In the genomic region with DNA sequence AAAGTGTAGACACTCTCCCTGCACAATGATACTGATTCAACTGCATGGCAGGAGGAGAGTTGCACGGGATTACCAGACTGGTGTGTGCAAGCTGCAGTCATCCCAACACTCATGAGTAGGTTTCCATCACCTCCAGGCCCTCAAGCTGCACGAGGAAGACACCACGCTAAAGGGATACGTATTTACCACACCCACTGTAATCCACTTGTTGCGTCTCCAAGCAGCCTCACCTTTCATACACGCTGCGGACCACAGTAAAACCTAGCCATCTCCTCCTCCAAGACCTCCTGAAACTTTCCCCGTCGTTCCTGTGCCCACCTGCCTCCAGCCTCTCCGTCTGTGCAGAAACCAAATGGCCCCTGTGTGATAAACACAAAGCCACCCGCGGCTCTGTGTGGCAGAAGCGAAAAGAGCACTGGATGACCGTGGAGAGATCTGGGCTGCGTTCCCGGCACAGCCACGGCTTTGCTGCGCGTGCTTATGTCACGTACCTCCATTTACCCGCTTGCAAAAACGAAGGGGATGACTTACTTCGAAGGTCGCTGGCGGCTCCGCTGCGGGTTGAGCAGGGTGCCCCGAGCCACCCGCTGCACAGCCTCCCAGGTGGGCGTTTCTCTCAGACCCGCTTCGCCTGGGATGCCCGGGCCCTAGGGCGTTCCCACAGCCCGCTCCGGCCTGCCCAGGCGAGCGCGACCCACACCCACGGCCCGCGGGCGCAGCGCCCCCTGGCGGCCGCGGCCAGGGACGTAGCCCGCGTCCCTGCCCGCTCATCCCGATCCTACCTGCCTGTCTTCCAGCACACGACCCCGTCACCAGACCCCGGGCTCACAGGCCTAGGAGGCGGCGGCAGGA, we compare ENCODE assay signal across 8 cellular contexts. TPM values are rescaled to one million over a fixed set of nuclear protein-coding genes. Genes with fewer than 3 reads are reported as not detected.
A peak's percentile ranks its signal among the peaks of the same experiment; 100 is the strongest.
DNase-seq lines count a peak whose midpoint lies in the region; ATAC-seq and TF ChIP-seq lines count a peak whose summit lies in the region.

No MANE protein-coding gene starts in this region.

- H3K27me3 ChIP-seq in BJ (ENCODE audit: control insufficient read depth, insufficient read depth, low read length): no peaks in the 10 kb centered on the region

- DNase-seq in BJ (ENCODE audit: low read depth): no peak
- peak; percentile 37 for DNase-seq in NCI-H345 treated with DMSO at 0.1 percent for 48 hours (lab: John Stamatoyannopoulos, UW; ENCODE audit: unreplicated experiment)
- peak; percentile 46 for DNase-seq in activated CD8-positive, alpha-beta T cell treated with anti-CD3 and anti-CD28 coated beads for 36 hours
- peak; percentile 34 for DNase-seq in epidermal melanocyte (ENCODE audit: insufficient read length, low spot score)
- DNase-seq in mucosa of descending colon: peak; percentile 59 to 84 (median 73)
- peak; percentile 67 for DNase-seq in stimulated activated CD8-positive, alpha-beta memory T cell treated with anti-CD3 and anti-CD28 coated beads, Interleukin-4, amount 100 ng/mL, for 48 hours

- CTCF ChIA-PET in BJ (lab: Yijun Ruan, JAX): interaction anchor here (0.5 to 5.5 kb wide), 34 partner anchors 10 to 337 kb away, joined by 3 to 67 read pairs (median 4); partner anchors contain the start of gene PARL
- CTCF ChIA-PET in activated CD8-positive, alpha-beta T cell treated with anti-CD3 and anti-CD28 coated beads for 36 hours (lab: Charles Lee): interaction anchor here (0.9 to 2.4 kb wide), 18 partner anchors 10 to 294 kb away, joined by 3 to 14 read pairs (median 4); partner anchors contain the start of genes EEF1AKMT4 and EIF2B5

- H3K27me3 Mint-ChIP-seq in activated CD8-positive, alpha-beta T cell treated with anti-CD3 and anti-CD28 coated beads for 36 hours: peaks cover 10% of the 10 kb centered on the region

- peaks cover 23% of the 10 kb centered on the region for H3K4me1 ChIP-seq in mucosa of descending colon (ENCODE audit: low read depth)

- ATAC-seq in GM18873 (IDR thresholded peaks at IDR 0.05; ENCODE audit: low FRiP score, unreplicated experiment) (peak; percentile 17), HG03103 (IDR thresholded peaks at IDR 0.05; ENCODE audit: low read depth, unreplicated experiment) (peak; percentile 64), mucosa of descending colon (peak; percentile 89)
- peak; percentile 71 for ATAC-seq in activated CD8-positive, alpha-beta T cell treated with anti-CD3 and anti-CD28 coated beads for 36 hours

- H3K4me3 ChIP-seq in BJ (ENCODE audit: low read depth, low read length) (peak overlapping the region; percentile 100), mucosa of descending colon (peak overlapping the region; percentile 92)

- H3K27ac Mint-ChIP-seq in activated CD8-positive, alpha-beta T cell treated with anti-CD3 and anti-CD28 coated beads for 36 hours: peak overlapping the region; percentile 82

- POLR2A ChIA-PET in BJ (lab: Charles Lee): interaction anchor here (0.6 kb wide), 1 partner anchor 18 kb away, joined by 3 read pairs; no protein-coding TSS in a partner anchor
- POLR2A ChIA-PET in activated CD8-positive, alpha-beta T cell treated with anti-CD3 and anti-CD28 coated beads for 36 hours (lab: Charles Lee): interaction anchor here (0.9 kb wide), 1 partner anchor 298 kb away, joined by 3 read pairs; no protein-coding TSS in a partner anchor

- peaks cover 11% of the 10 kb centered on the region for H3K36me3 Mint-ChIP-seq in activated CD8-positive, alpha-beta T cell treated with anti-CD3 and anti-CD28 coated beads for 36 hours (ENCODE audit: low read depth)

- peaks cover 20% of the 10 kb centered on the region for H3K4me1 Mint-ChIP-seq in activated CD8-positive, alpha-beta T cell treated with anti-CD3 and anti-CD28 coated beads for 36 hours (ENCODE audit: low read depth)

- H3K9me3 Mint-ChIP-seq in activated CD8-positive, alpha-beta T cell treated with anti-CD3 and anti-CD28 coated beads for 36 hours: no peaks in the 10 kb centered on the region

- H3K9me3 ChIP-seq in mucosa of descending colon: no peaks in the 10 kb centered on the region

- TF ChIP-seq CTCF in BJ (IDR thresholded peaks at IDR 0.05; ENCODE audit: insufficient read depth, low read depth, low read length) (peak; percentile 54), mucosa of descending colon (IDR thresholded peaks at IDR 0.05) (peak; percentile 91)
- TF ChIP-seq CTCF in activated CD8-positive, alpha-beta T cell treated with anti-CD3 and anti-CD28 coated beads for 36 hours (IDR thresholded peaks at IDR 0.05): peak; percentile 99

- intact Hi-C loops in activated CD8-positive, alpha-beta T cell treated with anti-CD3 and anti-CD28 coated beads for 36 hours (cut with micrococcal nuclease): loop anchor here (5.0 kb wide), 1 partner anchor 120 kb away; no protein-coding TSS in a partner anchor
- intact Hi-C loops in mucosa of descending colon (cut with DNase I, micrococcal nuclease): loop anchor here in 1 of 2 donors (10.0 kb wide), 1 partner anchor 122 kb away; no protein-coding TSS in a partner anchor

- no peaks in the 10 kb centered on the region for H3K36me3 ChIP-seq in BJ (ENCODE audit: control insufficient read depth, insufficient read depth, low read length)
- H3K36me3 ChIP-seq in mucosa of descending colon (ENCODE audit: low read depth): no peaks in the 10 kb centered on the region

- peak overlapping the region; percentile 94 for H3K4me3 Mint-ChIP-seq in activated CD8-positive, alpha-beta T cell treated with anti-CD3 and anti-CD28 coated beads for 36 hours

RNA-seq across cellular contexts. Expression of gene ABCC5, which starts 0.6 kb away (rescaled TPM):
- polyA plus RNA-seq in BJ (2011; rRNA removed): 16.5 and 16.9 TPM in 2 replicates
- polyA minus RNA-seq in BJ (2011; rRNA and poly(A)+ RNA removed): 8.4 TPM in 2 replicates
- total RNA-seq in activated CD8-positive, alpha-beta T cell treated with anti-CD3 and anti-CD28 coated beads for 36 hours: 10 to 100 TPM; 16.2 to 17.7 TPM
- 10 to 100 TPM; 34.4 to 45.7 (median 39.4) TPM for total RNA-seq in mucosa of descending colon

RNA-seq across cellular contexts. Expression of gene HTR3D, which starts 14.5 kb away (rescaled TPM):
- not detected in 2 replicates for polyA plus RNA-seq in BJ (2011; rRNA removed)
- not detected in 2 replicates for polyA minus RNA-seq in BJ (2011; rRNA and poly(A)+ RNA removed)
- total RNA-seq in activated CD8-positive, alpha-beta T cell treated with anti-CD3 and anti-CD28 coated beads for 36 hours: not detected
- total RNA-seq in mucosa of descending colon: not detected

RNA-seq across cellular contexts. Expression of gene HTR3C, which starts 35.8 kb away (rescaled TPM):
- polyA plus RNA-seq in BJ (2011; rRNA removed): not detected in 2 replicates
- polyA minus RNA-seq in BJ (2011; rRNA and poly(A)+ RNA removed): not detected in 2 replicates
- not detected for total RNA-seq in activated CD8-positive, alpha-beta T cell treated with anti-CD3 and anti-CD28 coated beads for 36 hours
- total RNA-seq in mucosa of descending colon: under 1 TPM in 2 of 3 donors, not detected in 1; 0.17 to 0.41 TPM

Comparison
In these comparisons a context has a peak if more than half of its experiments do, and no peak if none do; other contexts are left out.
1. ATAC-seq: peak in every context shown above with its lines; median percentile 89 in mucosa of descending colon; 71 in activated CD8-positive, alpha-beta T cell treated with anti-CD3 and anti-CD28 coated beads for 36 hours; 64 in HG03103; 17 in GM18873.